1 cellular context compared by ENCODE assay signal in the genomic region with DNA sequence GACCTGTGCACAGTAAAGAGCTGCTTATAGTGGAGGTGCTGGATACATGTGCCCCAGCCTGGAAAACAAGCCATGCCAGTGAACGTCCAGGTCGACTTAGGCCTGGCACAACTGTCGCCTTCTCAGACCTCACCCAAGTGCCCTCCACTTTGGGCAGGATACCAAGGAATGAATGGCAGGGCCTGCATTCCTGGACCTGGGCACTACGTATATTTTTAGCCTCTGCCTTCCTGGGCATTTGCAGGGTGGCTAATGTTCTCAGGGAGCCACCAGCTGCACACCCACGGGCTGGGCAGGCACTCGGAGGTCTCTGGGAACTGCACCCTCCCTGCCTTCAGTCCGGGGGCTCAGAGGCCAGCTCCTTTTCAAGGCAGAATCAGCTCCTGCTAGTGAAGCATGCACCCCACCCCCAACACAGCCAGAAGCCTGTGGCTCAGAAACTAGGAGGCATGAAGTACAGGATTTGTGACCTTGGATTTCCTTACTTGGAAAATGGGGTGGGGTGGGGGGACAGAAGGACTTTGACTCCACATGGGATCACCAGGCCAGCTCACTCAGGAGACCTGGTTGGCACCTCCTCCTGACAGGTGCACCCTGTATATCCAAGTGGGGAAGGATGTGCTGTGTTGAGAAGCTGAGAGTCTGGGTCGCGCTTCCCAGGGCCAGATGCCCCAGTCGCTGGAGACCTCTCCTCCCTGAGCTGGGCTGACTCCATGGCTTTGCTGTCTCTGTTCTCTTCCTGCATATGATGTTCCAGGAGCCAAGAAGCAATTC.
TF ChIP-seq lines count a peak whose summit lies in the region.

No MANE protein-coding gene starts in this region.

TF ChIP-seq in HepG2, 621 proteins besides CTCF, POLR2A, EP300 and RAD21 (continued from another document and continues in another):
- TF ChIP-seq RORA (CRISPR knock-in tag; IDR thresholded peaks at IDR 0.05) (no peak), PCBP2 (optimal IDR thresholded peaks at IDR 0.05; ENCODE audit: low read depth, low read length, poor library complexity, severe bottlenecking) (no peak), ZNF274 (CRISPR knock-in tag; IDR thresholded peaks at IDR 0.05) (peak; percentile 95), SATB2 (CRISPR knock-in tag; IDR thresholded peaks at IDR 0.05) (no peak), PHF20 (CRISPR knock-in tag; IDR thresholded peaks at IDR 0.05) (no peak; the same call in 1 of the 2 replicates), ARNT (IDR thresholded peaks at IDR 0.05) (no peak), ZNF264 (CRISPR knock-in tag; IDR thresholded peaks at IDR 0.05) (no peak), FOXM1 (CRISPR knock-in tag; IDR thresholded peaks at IDR 0.05) (no peak), ZNF337 (CRISPR knock-in tag; IDR thresholded peaks at IDR 0.05; ENCODE audit: borderline replicate concordance, low read depth) (no peak), SP140L (CRISPR knock-in tag; IDR thresholded peaks at IDR 0.05; ENCODE audit: borderline replicate concordance) (no peak), ZNF225 (CRISPR knock-in tag; IDR thresholded peaks at IDR 0.05) (0 out of 2 replicates have a peak, but pooled peaks have one; percentile 23), ZNF550 (CRISPR knock-in tag; IDR thresholded peaks at IDR 0.05; ENCODE audit: borderline replicate concordance) (no peak), NR2C2 (CRISPR knock-in tag; IDR thresholded peaks at IDR 0.05; ENCODE audit: borderline replicate concordance) (no peak), HNRNPH1 (optimal IDR thresholded peaks at IDR 0.05; ENCODE audit: low read depth, low read length) (no peak), KDM5A (IDR thresholded peaks at IDR 0.05; ENCODE audit: borderline replicate concordance, low read length) (peak; percentile 21; the same call in 1 of the 2 replicates), RCOR2 (CRISPR knock-in tag; IDR thresholded peaks at IDR 0.05) (no peak), ZFY (CRISPR knock-in tag; IDR thresholded peaks at IDR 0.05) (no peak; the same call in 1 of the 2 replicates), ZMYM4 (CRISPR knock-in tag; IDR thresholded peaks at IDR 0.05) (no peak), MTF2 (CRISPR knock-in tag; IDR thresholded peaks at IDR 0.05; ENCODE audit: borderline replicate concordance) (no peak), HNRNPUL1 (IDR thresholded peaks at IDR 0.05; ENCODE audit: low read depth, low read length) (no peak), HMG20A (CRISPR knock-in tag; IDR thresholded peaks at IDR 0.05; ENCODE audit: borderline replicate concordance) (no peak), NCOA1 (CRISPR knock-in tag; IDR thresholded peaks at IDR 0.05) (no peak), ZNF891 (CRISPR knock-in tag; IDR thresholded peaks at IDR 0.05) (no peak), KLF16 (CRISPR knock-in tag; IDR thresholded peaks at IDR 0.05) (peak in 1 of 2 experiments; percentile 71; a peak in 2 of 4 replicates), SRSF4 (IDR thresholded peaks at IDR 0.05; ENCODE audit: low read depth, low read length, poor library complexity, severe bottlenecking) (no peak), FOSL2 (CRISPR knock-in tag; IDR thresholded peaks at IDR 0.05) (no peak; the same call in 1 of the 2 replicates), ZNF792 (CRISPR knock-in tag; IDR thresholded peaks at IDR 0.05) (0 out of 2 replicates have a peak, but pooled peaks have one; percentile 51), ZNF383 (CRISPR knock-in tag; IDR thresholded peaks at IDR 0.05; ENCODE audit: borderline replicate concordance) (no peak)
- TF ChIP-seq, protein P1, sequence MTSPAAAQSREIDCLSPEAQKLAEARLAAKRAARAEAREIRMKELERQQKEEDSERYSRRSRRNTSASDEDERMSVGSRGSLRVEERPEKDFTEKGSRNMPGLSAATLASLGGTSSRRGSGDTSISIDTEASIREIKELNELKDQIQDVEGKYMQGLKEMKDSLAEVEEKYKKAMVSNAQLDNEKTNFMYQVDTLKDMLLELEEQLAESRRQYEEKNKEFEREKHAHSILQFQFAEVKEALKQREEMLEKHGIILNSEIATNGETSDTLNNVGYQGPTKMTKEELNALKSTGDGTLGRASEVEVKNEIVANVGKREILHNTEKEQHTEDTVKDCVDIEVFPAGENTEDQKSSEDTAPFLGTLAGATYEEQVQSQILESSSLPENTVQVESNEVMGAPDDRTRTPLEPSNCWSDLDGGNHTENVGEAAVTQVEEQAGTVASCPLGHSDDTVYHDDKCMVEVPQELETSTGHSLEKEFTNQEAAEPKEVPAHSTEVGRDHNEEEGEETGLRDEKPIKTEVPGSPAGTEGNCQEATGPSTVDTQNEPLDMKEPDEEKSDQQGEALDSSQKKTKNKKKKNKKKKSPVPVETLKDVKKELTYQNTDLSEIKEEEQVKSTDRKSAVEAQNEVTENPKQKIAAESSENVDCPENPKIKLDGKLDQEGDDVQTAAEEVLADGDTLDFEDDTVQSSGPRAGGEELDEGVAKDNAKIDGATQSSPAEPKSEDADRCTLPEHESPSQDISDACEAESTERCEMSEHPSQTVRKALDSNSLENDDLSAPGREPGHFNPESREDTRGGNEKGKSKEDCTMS (CRISPR knock-in tag; conservative IDR thresholded peaks at IDR 0.05) = no peak
- TF ChIP-seq, protein P2, sequence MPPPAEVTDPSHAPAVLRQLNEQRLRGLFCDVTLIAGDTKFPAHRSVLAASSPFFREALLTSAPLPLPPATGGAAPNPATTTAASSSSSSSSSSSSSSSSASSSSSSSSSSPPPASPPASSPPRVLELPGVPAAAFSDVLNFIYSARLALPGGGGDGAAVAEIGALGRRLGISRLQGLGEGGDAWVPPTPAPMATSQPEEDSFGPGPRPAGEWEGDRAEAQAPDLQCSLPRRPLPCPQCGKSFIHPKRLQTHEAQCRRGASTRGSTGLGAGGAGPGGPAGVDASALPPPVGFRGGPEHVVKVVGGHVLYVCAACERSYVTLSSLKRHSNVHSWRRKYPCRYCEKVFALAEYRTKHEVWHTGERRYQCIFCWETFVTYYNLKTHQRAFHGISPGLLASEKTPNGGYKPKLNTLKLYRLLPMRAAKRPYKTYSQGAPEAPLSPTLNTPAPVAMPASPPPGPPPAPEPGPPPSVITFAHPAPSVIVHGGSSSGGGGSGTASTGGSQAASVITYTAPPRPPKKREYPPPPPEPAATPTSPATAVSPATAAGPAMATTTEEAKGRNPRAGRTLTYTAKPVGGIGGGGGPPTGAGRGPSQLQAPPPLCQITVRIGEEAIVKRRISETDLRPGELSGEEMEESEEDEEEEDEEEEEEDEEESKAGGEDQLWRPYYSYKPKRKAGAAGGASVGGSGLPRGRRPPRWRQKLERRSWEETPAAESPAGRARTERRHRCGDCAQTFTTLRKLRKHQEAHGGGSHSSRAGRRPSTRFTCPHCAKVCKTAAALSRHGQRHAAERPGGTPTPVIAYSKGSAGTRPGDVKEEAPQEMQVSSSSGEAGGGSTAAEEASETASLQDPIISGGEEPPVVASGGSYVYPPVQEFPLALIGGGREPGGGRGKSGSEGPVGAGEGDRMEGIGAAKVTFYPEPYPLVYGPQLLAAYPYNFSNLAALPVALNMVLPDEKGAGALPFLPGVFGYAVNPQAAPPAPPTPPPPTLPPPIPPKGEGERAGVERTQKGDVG (CRISPR knock-in tag; IDR thresholded peaks at IDR 0.05; ENCODE audit: borderline replicate concordance) = no peak; the same call in 1 of the 2 replicates
- TF ChIP-seq, protein P3, sequence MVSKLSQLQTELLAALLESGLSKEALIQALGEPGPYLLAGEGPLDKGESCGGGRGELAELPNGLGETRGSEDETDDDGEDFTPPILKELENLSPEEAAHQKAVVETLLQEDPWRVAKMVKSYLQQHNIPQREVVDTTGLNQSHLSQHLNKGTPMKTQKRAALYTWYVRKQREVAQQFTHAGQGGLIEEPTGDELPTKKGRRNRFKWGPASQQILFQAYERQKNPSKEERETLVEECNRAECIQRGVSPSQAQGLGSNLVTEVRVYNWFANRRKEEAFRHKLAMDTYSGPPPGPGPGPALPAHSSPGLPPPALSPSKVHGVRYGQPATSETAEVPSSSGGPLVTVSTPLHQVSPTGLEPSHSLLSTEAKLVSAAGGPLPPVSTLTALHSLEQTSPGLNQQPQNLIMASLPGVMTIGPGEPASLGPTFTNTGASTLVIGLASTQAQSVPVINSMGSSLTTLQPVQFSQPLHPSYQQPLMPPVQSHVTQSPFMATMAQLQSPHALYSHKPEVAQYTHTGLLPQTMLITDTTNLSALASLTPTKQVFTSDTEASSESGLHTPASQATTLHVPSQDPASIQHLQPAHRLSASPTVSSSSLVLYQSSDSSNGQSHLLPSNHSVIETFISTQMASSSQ (IDR thresholded peaks at IDR 0.05; ENCODE audit: low read depth) = peak; percentile 20; the same call in 1 of the 2 replicates
- TF ChIP-seq, protein P3 (CRISPR knock-in tag; IDR thresholded peaks at IDR 0.05; ENCODE audit: borderline replicate concordance) = no peak
- TF ChIP-seq, protein P4, sequence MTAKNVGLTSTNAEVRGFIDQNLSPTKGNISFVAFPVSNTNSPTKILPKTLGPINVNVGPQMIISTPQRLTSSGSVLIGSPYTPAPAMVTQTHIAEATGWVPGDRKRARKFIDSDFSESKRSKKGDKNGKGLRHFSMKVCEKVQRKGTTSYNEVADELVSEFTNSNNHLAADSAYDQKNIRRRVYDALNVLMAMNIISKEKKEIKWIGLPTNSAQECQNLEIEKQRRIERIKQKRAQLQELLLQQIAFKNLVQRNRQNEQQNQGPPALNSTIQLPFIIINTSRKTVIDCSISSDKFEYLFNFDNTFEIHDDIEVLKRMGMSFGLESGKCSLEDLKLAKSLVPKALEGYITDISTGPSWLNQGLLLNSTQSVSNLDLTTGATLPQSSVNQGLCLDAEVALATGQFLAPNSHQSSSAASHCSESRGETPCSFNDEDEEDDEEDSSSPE (CRISPR knock-in tag; IDR thresholded peaks at IDR 0.05) = no peak
- TF ChIP-seq, protein P5, sequence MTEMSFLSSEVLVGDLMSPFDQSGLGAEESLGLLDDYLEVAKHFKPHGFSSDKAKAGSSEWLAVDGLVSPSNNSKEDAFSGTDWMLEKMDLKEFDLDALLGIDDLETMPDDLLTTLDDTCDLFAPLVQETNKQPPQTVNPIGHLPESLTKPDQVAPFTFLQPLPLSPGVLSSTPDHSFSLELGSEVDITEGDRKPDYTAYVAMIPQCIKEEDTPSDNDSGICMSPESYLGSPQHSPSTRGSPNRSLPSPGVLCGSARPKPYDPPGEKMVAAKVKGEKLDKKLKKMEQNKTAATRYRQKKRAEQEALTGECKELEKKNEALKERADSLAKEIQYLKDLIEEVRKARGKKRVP (CRISPR knock-in tag; IDR thresholded peaks at IDR 0.05) = no peak
- TF ChIP-seq, protein P6, sequence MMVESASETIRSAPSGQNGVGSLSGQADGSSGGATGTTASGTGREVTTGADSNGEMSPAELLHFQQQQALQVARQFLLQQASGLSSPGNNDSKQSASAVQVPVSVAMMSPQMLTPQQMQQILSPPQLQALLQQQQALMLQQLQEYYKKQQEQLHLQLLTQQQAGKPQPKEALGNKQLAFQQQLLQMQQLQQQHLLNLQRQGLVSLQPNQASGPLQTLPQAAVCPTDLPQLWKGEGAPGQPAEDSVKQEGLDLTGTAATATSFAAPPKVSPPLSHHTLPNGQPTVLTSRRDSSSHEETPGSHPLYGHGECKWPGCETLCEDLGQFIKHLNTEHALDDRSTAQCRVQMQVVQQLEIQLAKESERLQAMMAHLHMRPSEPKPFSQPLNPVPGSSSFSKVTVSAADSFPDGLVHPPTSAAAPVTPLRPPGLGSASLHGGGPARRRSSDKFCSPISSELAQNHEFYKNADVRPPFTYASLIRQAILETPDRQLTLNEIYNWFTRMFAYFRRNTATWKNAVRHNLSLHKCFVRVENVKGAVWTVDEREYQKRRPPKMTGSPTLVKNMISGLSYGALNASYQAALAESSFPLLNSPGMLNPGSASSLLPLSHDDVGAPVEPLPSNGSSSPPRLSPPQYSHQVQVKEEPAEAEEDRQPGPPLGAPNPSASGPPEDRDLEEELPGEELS (CRISPR knock-in tag; IDR thresholded peaks at IDR 0.05) = peak; percentile 58; the same call in 1 of the 2 replicates
- TF ChIP-seq, protein P7, sequence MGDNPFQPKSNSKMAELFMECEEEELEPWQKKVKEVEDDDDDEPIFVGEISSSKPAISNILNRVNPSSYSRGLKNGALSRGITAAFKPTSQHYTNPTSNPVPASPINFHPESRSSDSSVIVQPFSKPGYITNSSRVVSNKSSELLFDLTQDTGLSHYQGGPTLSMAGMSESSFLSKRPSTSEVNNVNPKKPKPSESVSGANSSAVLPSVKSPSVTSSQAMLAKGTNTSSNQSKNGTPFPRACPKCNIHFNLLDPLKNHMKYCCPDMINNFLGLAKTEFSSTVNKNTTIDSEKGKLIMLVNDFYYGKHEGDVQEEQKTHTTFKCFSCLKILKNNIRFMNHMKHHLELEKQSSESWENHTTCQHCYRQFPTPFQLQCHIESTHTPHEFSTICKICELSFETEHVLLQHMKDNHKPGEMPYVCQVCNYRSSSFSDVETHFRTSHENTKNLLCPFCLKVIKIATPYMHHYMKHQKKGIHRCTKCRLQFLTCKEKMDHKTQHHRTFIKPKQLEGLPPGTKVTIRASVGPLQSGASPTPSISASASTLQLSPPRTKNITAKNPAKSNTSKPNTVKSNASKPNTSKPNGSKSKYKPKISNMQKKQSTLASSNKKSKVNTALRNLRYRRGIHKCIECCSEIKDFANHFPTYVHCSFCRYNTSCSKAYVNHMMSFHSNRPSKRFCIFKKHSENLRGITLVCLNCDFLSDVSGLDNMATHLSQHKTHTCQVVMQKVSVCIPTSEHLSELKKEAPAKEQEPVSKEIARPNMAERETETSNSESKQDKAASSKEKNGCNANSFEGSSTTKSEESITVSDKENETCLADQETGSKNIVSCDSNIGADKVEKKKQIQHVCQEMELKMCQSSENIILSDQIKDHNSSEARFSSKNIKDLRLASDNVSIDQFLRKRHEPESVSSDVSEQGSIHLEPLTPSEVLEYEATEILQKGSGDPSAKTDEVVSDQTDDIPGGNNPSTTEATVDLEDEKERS (CRISPR knock-in tag; IDR thresholded peaks at IDR 0.05) = peak; percentile 12; the same call in 1 of the 2 replicates
- TF ChIP-seq, protein P8, sequence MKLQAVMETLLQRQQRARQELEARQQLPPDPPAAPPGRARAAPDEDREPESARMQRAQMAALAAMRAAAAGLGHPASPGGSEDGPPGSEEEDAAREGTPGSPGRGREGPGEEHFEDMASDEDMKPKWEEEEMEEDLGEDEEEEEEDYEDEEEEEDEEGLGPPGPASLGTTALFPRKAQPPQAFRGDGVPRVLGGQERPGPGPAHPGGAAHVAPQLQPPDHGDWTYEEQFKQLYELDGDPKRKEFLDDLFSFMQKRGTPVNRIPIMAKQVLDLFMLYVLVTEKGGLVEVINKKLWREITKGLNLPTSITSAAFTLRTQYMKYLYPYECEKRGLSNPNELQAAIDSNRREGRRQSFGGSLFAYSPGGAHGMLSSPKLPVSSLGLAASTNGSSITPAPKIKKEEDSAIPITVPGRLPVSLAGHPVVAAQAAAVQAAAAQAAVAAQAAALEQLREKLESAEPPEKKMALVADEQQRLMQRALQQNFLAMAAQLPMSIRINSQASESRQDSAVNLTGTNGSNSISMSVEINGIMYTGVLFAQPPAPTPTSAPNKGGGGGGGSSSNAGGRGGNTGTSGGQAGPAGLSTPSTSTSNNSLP (IDR thresholded peaks at IDR 0.05; ENCODE audit: low read depth, low read length) = peak; percentile 5; the same call in 1 of the 2 replicates
